In the genomic region with DNA sequence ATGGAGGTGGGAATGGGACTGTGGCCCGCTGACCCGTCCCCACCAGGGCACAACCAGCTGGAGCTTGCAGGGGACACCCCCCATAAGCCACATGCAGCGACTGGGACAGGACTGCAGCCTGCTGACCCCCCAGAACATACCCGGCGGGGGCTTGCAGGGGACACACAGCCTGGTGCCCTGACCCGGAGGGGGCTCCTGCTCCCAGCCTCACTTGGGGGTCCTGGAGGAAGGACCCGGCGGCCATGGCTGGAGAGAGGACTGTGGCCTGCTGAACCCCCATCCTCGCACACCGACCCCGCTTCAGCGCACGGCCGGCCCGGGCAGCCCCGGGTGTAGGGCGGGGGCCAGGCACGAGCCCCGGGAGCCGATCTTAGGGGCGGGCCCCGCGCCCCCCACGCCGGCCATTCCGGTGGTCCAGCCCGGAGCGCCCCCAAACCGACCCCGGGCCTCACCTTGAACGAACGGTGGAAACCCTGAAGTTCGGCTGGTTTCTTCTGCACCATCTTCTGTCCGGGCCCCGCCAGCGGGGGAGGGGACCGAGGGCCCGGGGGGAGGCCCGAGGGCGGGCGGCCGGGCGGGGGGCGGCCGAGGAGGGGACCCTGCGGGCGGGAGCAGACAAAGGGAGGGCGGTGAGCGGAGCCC, we compare ENCODE assay signal across 8 cellular contexts. TPM values are rescaled to one million over a fixed set of nuclear protein-coding genes. Genes with fewer than 3 reads are reported as not detected.
DNase-seq lines count a peak whose midpoint lies in the region; ATAC-seq and TF ChIP-seq lines count a peak whose summit lies in the region.

No MANE protein-coding gene starts in this region.

- intact Hi-C loops in vagina (cut with DNase I), result no loop called here

- peak overlapping the region; percentile 79 for H3K4me3 Mint-ChIP-seq in chondrocyte (ENCODE audit: unreplicated experiment)
- peak overlapping the region; percentile 80 for H3K4me3 Mint-ChIP-seq in mesothelial cell of epicardium

- no peak overlapping the region for H2AFZ ChIP-seq in ACC112 (ENCODE audit: low read length, unreplicated experiment)

- no peaks in the 10 kb centered on the region for H3K9me3 ChIP-seq in vagina

- no peak overlapping the region for H3K27ac Mint-ChIP-seq in chondrocyte (ENCODE audit: unreplicated experiment)
- no peak overlapping the region for H3K27ac Mint-ChIP-seq in mesothelial cell of epicardium

- no peaks in the 10 kb centered on the region for H3K36me3 Mint-ChIP-seq in chondrocyte (ENCODE audit: low read depth)
- H3K36me3 Mint-ChIP-seq in mesothelial cell of epicardium, result no peaks in the 10 kb centered on the region

- H3K36me3 ChIP-seq in ACC112 (ENCODE audit: insufficient read depth, low read length), result no peaks in the 10 kb centered on the region
- H3K36me3 ChIP-seq in vagina, result peaks cover 0 to 14% of the 10 kb centered on the region in 2 donors

- no peak for DNase-seq in LNCaP clone FGC (ENCODE audit: low read depth)
- DNase-seq in chondrocyte (ENCODE audit: low spot score), result peak; percentile 92
- no peak for DNase-seq in mesothelial cell of epicardium (ENCODE audit: low spot score in 2 of 2, unreplicated experiment in 2 of 2)
- no peak for DNase-seq in vagina (ENCODE audit: extremely low spot score in 2 of 2)
- DNase-seq in COR-L47 (lab: John Stamatoyannopoulos, UW), result no peak
- DNase-seq in NCI-H2107 (lab: John Stamatoyannopoulos, UW), result no peak

- H3K4me1 Mint-ChIP-seq in chondrocyte (ENCODE audit: low read depth) (peaks cover 40% of the 10 kb centered on the region), mesothelial cell of epicardium (peaks cover 14% of the 10 kb centered on the region)

- H3K79me2 ChIP-seq in ACC112 (ENCODE audit: control insufficient read depth, insufficient read depth, low read length, unreplicated experiment), result peaks cover 35% of the 10 kb centered on the region

- no peaks in the 10 kb centered on the region for H3K9me3 Mint-ChIP-seq in chondrocyte (ENCODE audit: low read depth)
- no peaks in the 10 kb centered on the region for H3K9me3 Mint-ChIP-seq in mesothelial cell of epicardium

- peaks cover 41% of the 10 kb centered on the region for H3K4me1 ChIP-seq in ACC112 (ENCODE audit: control insufficient read depth, insufficient read depth, low read length, unreplicated experiment)
- H3K4me1 ChIP-seq in vagina, result peaks cover 85% of the 10 kb centered on the region

- TF ChIP-seq CTCF in LNCaP clone FGC (IDR thresholded peaks at IDR 0.05; ENCODE audit: control insufficient read depth, extremely low read depth, insufficient read depth) (no peak), chondrocyte (IDR thresholded peaks at IDR 0.05) (no peak), mesothelial cell of epicardium (IDR thresholded peaks at IDR 0.05; ENCODE audit: unreplicated experiment) (no peak), vagina (IDR thresholded peaks at IDR 0.05) (no peak)

- H3K27me3 ChIP-seq in ACC112 (ENCODE audit: insufficient read depth, low read length) (no peaks in the 10 kb centered on the region), vagina (no peaks in the 10 kb centered on the region)

- H3K27ac ChIP-seq in ACC112 (ENCODE audit: low read depth, low read length), result peak overlapping the region; percentile 48; the same call in 1 of the 2 replicates
- H3K27ac ChIP-seq in vagina, result peak overlapping the region; percentile 100

- H3K4me3 ChIP-seq in ACC112 (ENCODE audit: low read depth, low read length) (peak overlapping the region; percentile 97), LNCaP clone FGC (ENCODE audit: low read depth, low read length) (peak overlapping the region; percentile 85), vagina (peak overlapping the region; percentile 93 to 99)

- TF ChIP-seq POLR2A in vagina (IDR thresholded peaks at IDR 0.05), result no peak

- H3K27me3 Mint-ChIP-seq in chondrocyte (ENCODE audit: low read depth) (no peaks in the 10 kb centered on the region), mesothelial cell of epicardium (ENCODE audit: low read depth) (no peaks in the 10 kb centered on the region)

- peak; percentile 5 for ATAC-seq in GM19452 (IDR thresholded peaks at IDR 0.05; ENCODE audit: unreplicated experiment)

RNA-seq across cellular contexts. Expression of gene MKNK2, which starts 0.6 kb away (rescaled TPM):
- 32.8 to 127 TPM (median 125 TPM) in 3 replicates for total RNA-seq in chondrocyte
- 92.6 to 97.1 TPM (median 95.9 TPM) in 3 replicates for total RNA-seq in mesothelial cell of epicardium
- total RNA-seq in vagina, result 185 TPM

RNA-seq across cellular contexts. Expression of gene BTBD2, which starts 35.0 kb away (rescaled TPM):
- total RNA-seq in chondrocyte, result 61.0 to 66.2 TPM (median 65.9 TPM) in 3 replicates
- total RNA-seq in mesothelial cell of epicardium, result 112 to 118 TPM (median 114 TPM) in 3 replicates
- 81.5 TPM for total RNA-seq in vagina

RNA-seq across cellular contexts. Expression of gene MOB3A, which starts 45.7 kb away (rescaled TPM):
- total RNA-seq in chondrocyte (34.6 to 48.0 TPM (median 45.5 TPM) in 3 replicates), mesothelial cell of epicardium (33.0 to 34.7 TPM (median 34.1 TPM) in 3 replicates), vagina (50.6 TPM)

RNA-seq across cellular contexts. Expression of gene IZUMO4, which starts 46.2 kb away (rescaled TPM):
- total RNA-seq in chondrocyte (2.4 to 3.9 TPM (median 3.2 TPM) in 3 replicates), mesothelial cell of epicardium (11.0 to 14.4 TPM (median 13.8 TPM) in 3 replicates), vagina (7.9 TPM)
